Comparison of ENCODE assay signal across 15 cellular contexts in the genomic region with DNA sequence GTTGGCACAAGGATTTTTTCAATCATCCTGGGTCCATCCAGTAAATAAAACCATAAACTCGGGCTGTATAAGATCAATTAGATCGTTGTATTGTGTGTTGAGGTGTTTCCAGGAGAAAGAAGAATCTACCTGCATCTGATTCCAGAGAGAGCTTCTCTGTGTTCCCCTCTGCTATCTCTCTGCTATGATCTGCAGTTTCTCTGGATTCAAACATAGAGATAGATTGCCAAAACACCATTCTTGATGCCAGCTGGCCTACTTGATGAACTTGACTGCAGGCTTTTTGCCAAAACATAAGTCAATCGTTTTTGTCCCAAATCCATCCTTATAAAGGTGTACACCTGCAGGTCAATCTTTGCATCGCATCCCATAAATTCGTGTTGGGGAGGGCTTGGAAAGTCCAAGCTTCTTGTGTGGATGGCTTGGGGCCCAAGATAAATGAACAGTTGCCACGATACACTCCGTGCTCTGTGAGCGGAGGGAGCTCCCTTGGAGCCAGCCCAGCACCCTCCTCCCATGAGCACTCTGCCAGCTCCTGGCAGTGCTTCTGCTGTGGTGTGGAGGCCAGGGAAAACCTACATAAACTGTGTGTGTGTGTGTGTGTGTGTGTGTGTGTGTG. TPM values are rescaled to one million over a fixed set of nuclear protein-coding genes. Genes with fewer than 3 reads are reported as not detected.
DNase-seq lines count a peak whose midpoint lies in the region; ATAC-seq and TF ChIP-seq lines count a peak whose summit lies in the region.
"Had no signal": no experiment of that assay in that cellular context is flagged by ENCODE, and none has a peak within 500 bp of the region (broad histone marks: within the 10 kb centered on the region; RNA-seq: fewer than 3 reads in every experiment).

No MANE protein-coding gene starts in this region.

- DNase-seq in left cardiac atrium, result peak; percentile 62
- DNase-seq in posterior cingulate gyrus, result peak; percentile 47 to 94 (median 64)
- DNase-seq in WERI-Rb-1, result no peak
- no peak for DNase-seq in left lung
- DNase-seq in DMS114 treated with DMSO at 0.1 percent for 48 hours (lab: John Stamatoyannopoulos, UW; ENCODE audit: unreplicated experiment), result no peak
- DNase-seq: activated B cell treated with CpG ODN at 0.5 μM for 24 hours; activated T-cell treated with anti-CD3 and anti-CD28 coated beads, Interleukin-2, amount 50 U/mL, for 24 hours; naive B cell; NCI-H1436 treated with DMSO at 0.1 percent for 48 hours had no signal

- H3K27ac ChIP-seq in C4-2B (peak overlapping the region; percentile 17; the same call in 1 of the 2 replicates), VCaP (peak overlapping the region; percentile 72), WERI-Rb-1 (no peak overlapping the region), left lung (no peak overlapping the region)
- H3K27ac ChIP-seq: ascending aorta had no signal

- intact Hi-C loops in left cardiac atrium (cut with DNase I), result no loop called here
- intact Hi-C loops in posterior cingulate gyrus (cut with DNase I), result no loop called here
- intact Hi-C loops in left lung (cut with DNase I), result no loop called here

- H3K36me3 ChIP-seq in WERI-Rb-1 (no peaks in the 10 kb centered on the region), left lung (no peaks in the 10 kb centered on the region)
- H3K36me3 ChIP-seq: ascending aorta, HAP-1 had no signal

- TF ChIP-seq CTCF in C4-2B (conservative IDR thresholded peaks at IDR 0.05), result peak; percentile 55
- TF ChIP-seq CTCF in VCaP (conservative IDR thresholded peaks at IDR 0.05), result peak; percentile 67
- TF ChIP-seq CTCF in WERI-Rb-1 (IDR thresholded peaks at IDR 0.05; ENCODE audit: low read depth, low read length), result no peak
- TF ChIP-seq CTCF in left lung (IDR thresholded peaks at IDR 0.05), result no peak

- peak; percentile 97 to 98 for ATAC-seq in left cardiac atrium
- no peak for ATAC-seq in GM18498 (IDR thresholded peaks at IDR 0.05; ENCODE audit: unreplicated experiment)
- no peak for ATAC-seq in left lung
- ATAC-seq: GM12878 had no signal

- H3K9me3 ChIP-seq in WERI-Rb-1 (ENCODE audit: severe bottlenecking) (no peaks in the 10 kb centered on the region), left lung (peaks cover 0 to 2% of the 10 kb centered on the region in 2 donors)
- H3K9me3 ChIP-seq: ascending aorta, HAP-1 had no signal

- H3K4me1 ChIP-seq in left lung, result peaks cover 0 to 7% of the 10 kb centered on the region in 2 donors
- H3K4me1 ChIP-seq: HAP-1 had no signal

- no peaks in the 10 kb centered on the region for H3K27me3 ChIP-seq in WERI-Rb-1 (ENCODE audit: insufficient read depth, low read depth, severe bottlenecking)
- no peaks in the 10 kb centered on the region for H3K27me3 ChIP-seq in left lung
- H3K27me3 ChIP-seq: ascending aorta had no signal

- H3K4me3 ChIP-seq in WERI-Rb-1 (ENCODE audit: low read depth, low read length) (no peak overlapping the region), left lung (no peak overlapping the region)
- H3K4me3 ChIP-seq: ascending aorta, GM12878, HAP-1 had no signal

RNA-seq across cellular contexts. Expression of a gene that starts 2.7 kb away (rescaled TPM):
- under 1 TPM in 1 of 2 donors, not detected in 1; 0.18 TPM for total RNA-seq in left cardiac atrium
- total RNA-seq in left lung, result not detected
- total RNA-seq: ascending aorta, GM12878 had no signal

Comparison
In these comparisons a context has a peak if more than half of its experiments do, and no peak if none do; other contexts are left out.
1. H3K27ac ChIP-seq: peak in C4-2B (single experiment) and VCaP (single experiment); none in WERI-Rb-1 (single experiment) and left lung (0 of 2).
2. CTCF ChIP-seq: peak in C4-2B (single experiment) and VCaP (single experiment); none in WERI-Rb-1 (single experiment) and left lung (0 of 2).
3. ATAC-seq: peak in left cardiac atrium (2 of 2); none in GM18498 (single experiment) and left lung (single experiment).
4. DNase-seq: peak in left cardiac atrium (single experiment) and posterior cingulate gyrus (10 of 10); none in WERI-Rb-1 (single experiment), left lung (0 of 2) and DMS114 treated with DMSO at 0.1 percent for 48 hours (single experiment).